24 cellular contexts compared by ENCODE assay signal in genomic region chr13:21544515-21544914, GRCh38. TPM values are rescaled to one million over a fixed set of nuclear protein-coding genes. Genes with fewer than 3 reads are reported as not detected.
DNase-seq lines count a peak whose midpoint lies in the region; ATAC-seq, FAIRE-seq and TF ChIP-seq lines count a peak whose summit lies in the region.
"Had no signal": no experiment of that assay in that cellular context is flagged by ENCODE, and none has a peak within 500 bp of the region (broad histone marks: within the 10 kb centered on the region; RNA-seq: fewer than 3 reads in every experiment).

No MANE protein-coding gene starts in this region.

- TF ChIP-seq CTCF in HEK293 (tag by site-specific recombination; IDR thresholded peaks at IDR 0.05) (no peak), WTC11 (IDR thresholded peaks at IDR 0.05) (no peak)

- POLR2A ChIA-PET in HEK293 (lab: Yijun Ruan, JAX), result no interaction called here
- POLR2A ChIA-PET in WTC11 (lab: Charles Lee), result no interaction called here

- no peak overlapping the region for H3K27ac Mint-ChIP-seq in WTC11
- peak overlapping the region; percentile 13 for H3K27ac Mint-ChIP-seq in central memory CD8-positive, alpha-beta T cell (ENCODE audit: low read depth)
- H3K27ac Mint-ChIP-seq: CD8-positive, alpha-beta memory T cell had no signal

- H3K4me1 Mint-ChIP-seq in WTC11, result peaks cover 14% of the 10 kb centered on the region
- H3K4me1 Mint-ChIP-seq in central memory CD8-positive, alpha-beta T cell, result peaks cover 52% of the 10 kb centered on the region

- H3K4me1 ChIP-seq in HEK293 (ENCODE audit: control insufficient read depth, insufficient read depth, low read length), result no peaks in the 10 kb centered on the region
- H3K4me1 ChIP-seq: BE2C, BLaER1 had no signal

- H3K36me3 ChIP-seq in HEK293 (ENCODE audit: control insufficient read depth in 2 of 2, insufficient read depth in 1 of 2, low read length in 2 of 2), result no peaks in the 10 kb centered on the region; a peak in 1 of 3 replicates
- H3K36me3 ChIP-seq: BE2C had no signal

- DNase-seq in WTC11 (ENCODE audit: low spot score), result no peak
- DNase-seq in central memory CD8-positive, alpha-beta T cell (ENCODE audit: low spot score in 2 of 2), result no peak
- DNase-seq in kidney tubule cell (ENCODE audit: low spot score), result peak; percentile 31
- DNase-seq in frontal cortex (ENCODE audit: low spot score in 2 of 2), result no peak
- DNase-seq in GF-D8 (lab: John Stamatoyannopoulos, UW), result no peak
- no peak for DNase-seq in ecto neural progenitor cell (ENCODE audit: low spot score)
- no peak for DNase-seq in NCI-H345 treated with DMSO at 0.1 percent for 48 hours (lab: John Stamatoyannopoulos, UW; ENCODE audit: unreplicated experiment)
- DNase-seq: 8988T; ACHN; BE2C; C1 segment of cervical spinal cord; CD4-positive, alpha-beta memory T cell; CD4-positive, CD25-positive, alpha-beta regulatory T cell; CD8-positive, alpha-beta memory T cell; COR-L47; DMS79 treated with DMSO at 0.1 percent for 48 hours had no signal

- H3K9me3 ChIP-seq in HEK293 (ENCODE audit: control insufficient read depth, insufficient read depth, low read depth, low read length), result no peaks in the 10 kb centered on the region
- H3K9me3 ChIP-seq: BE2C had no signal

- no peak overlapping the region for H3K4me3 Mint-ChIP-seq in WTC11
- no peak overlapping the region for H3K4me3 Mint-ChIP-seq in central memory CD8-positive, alpha-beta T cell
- H3K4me3 Mint-ChIP-seq: CD14-positive monocyte; CD4-positive, alpha-beta memory T cell; CD8-positive, alpha-beta memory T cell had no signal

- CTCF ChIA-PET in HEK293 (lab: Yijun Ruan, JAX) (no interaction called here), WTC11 (lab: Charles Lee) (interaction anchor here (0.8 kb wide), 1 partner anchor 147 kb away, joined by 7 read pairs; no protein-coding TSS in a partner anchor)

- H3K9me3 Mint-ChIP-seq in WTC11, result no peaks in the 10 kb centered on the region
- no peaks in the 10 kb centered on the region for H3K9me3 Mint-ChIP-seq in central memory CD8-positive, alpha-beta T cell
- H3K9me3 Mint-ChIP-seq: CD14-positive monocyte; CD4-positive, alpha-beta memory T cell; CD4-positive, CD25-positive, alpha-beta regulatory T cell; CD8-positive, alpha-beta memory T cell had no signal

- H3K27me3 Mint-ChIP-seq in WTC11 (ENCODE audit: low read depth), result no peaks in the 10 kb centered on the region
- no peaks in the 10 kb centered on the region for H3K27me3 Mint-ChIP-seq in central memory CD8-positive, alpha-beta T cell
- H3K27me3 Mint-ChIP-seq: CD4-positive, alpha-beta memory T cell; CD4-positive, CD25-positive, alpha-beta regulatory T cell had no signal

- no peak overlapping the region for H3K27ac ChIP-seq in HEK293 (ENCODE audit: extremely low read depth, low read depth, low read length)
- H3K27ac ChIP-seq: BLaER1 had no signal

- no peaks in the 10 kb centered on the region for H3K36me3 Mint-ChIP-seq in WTC11
- peaks cover 20% of the 10 kb centered on the region for H3K36me3 Mint-ChIP-seq in central memory CD8-positive, alpha-beta T cell (ENCODE audit: insufficient read depth)

- no peak for FAIRE-seq in frontal cortex (lab: Jason Lieb, UNC)
- FAIRE-seq: A204.1, G401.6, GM12878, GM12892, GM18507 had no signal

- ATAC-seq in WTC11, result no peak
- no peak for ATAC-seq in central memory CD8-positive, alpha-beta T cell (replicated peaks; ENCODE audit: extremely low read depth, poor library complexity, severe bottlenecking)
- ATAC-seq: GM12878 had no signal

- no peak overlapping the region for H3K4me3 ChIP-seq in HEK293 (ENCODE audit: low read depth, low read length)
- H3K4me3 ChIP-seq: BLaER1, GM12878 had no signal

TF ChIP-seq in HEK293, 187 proteins besides CTCF, POLR2A, EP300 and RAD21 (continues in another document):
- no peak for TF ChIP-seq ZSCAN23 (tag by site-specific recombination; IDR thresholded peaks at IDR 0.05)
- TF ChIP-seq ZNF571 (tag by site-specific recombination; IDR thresholded peaks at IDR 0.05), result no peak
- TF ChIP-seq ZNF510 (tag by site-specific recombination; IDR thresholded peaks at IDR 0.05; ENCODE audit: insufficient replicate concordance), result no peak
- TF ChIP-seq ZNF549 (tag by site-specific recombination; IDR thresholded peaks at IDR 0.05), result no peak
- no peak for TF ChIP-seq ZNF394 (tag by site-specific recombination; IDR thresholded peaks at IDR 0.05; ENCODE audit: borderline replicate concordance)
- TF ChIP-seq ZNF521 (tag by site-specific recombination; IDR thresholded peaks at IDR 0.05), result no peak
- TF ChIP-seq, protein P1, sequence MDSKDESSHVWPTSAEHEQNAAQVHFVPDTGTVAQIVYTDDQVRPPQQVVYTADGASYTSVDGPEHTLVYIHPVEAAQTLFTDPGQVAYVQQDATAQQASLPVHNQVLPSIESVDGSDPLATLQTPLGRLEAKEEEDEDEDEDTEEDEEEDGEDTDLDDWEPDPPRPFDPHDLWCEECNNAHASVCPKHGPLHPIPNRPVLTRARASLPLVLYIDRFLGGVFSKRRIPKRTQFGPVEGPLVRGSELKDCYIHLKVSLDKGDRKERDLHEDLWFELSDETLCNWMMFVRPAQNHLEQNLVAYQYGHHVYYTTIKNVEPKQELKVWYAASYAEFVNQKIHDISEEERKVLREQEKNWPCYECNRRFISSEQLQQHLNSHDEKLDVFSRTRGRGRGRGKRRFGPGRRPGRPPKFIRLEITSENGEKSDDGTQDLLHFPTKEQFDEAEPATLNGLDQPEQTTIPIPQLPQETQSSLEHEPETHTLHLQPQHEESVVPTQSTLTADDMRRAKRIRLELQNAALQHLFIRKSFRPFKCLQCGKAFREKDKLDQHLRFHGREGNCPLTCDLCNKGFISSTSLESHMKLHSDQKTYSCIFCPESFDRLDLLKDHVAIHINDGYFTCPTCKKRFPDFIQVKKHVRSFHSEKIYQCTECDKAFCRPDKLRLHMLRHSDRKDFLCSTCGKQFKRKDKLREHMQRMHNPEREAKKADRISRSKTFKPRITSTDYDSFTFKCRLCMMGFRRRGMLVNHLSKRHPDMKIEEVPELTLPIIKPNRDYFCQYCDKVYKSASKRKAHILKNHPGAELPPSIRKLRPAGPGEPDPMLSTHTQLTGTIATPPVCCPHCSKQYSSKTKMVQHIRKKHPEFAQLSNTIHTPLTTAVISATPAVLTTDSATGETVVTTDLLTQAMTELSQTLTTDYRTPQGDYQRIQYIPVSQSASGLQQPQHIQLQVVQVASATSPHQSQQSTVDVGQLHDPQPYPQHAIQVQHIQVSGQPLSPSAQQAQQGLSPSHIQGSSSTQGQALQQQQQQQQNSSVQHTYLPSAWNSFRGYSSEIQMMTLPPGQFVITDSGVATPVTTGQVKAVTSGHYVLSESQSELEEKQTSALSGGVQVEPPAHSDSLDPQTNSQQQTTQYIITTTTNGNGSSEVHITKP (tag by site-specific recombination; IDR thresholded peaks at IDR 0.05), result no peak
- 0 out of 2 replicates have a peak, but pooled peaks have one; percentile 20 for TF ChIP-seq ZNF121 (tag by site-specific recombination; IDR thresholded peaks at IDR 0.05)

TF ChIP-seq in WTC11, 78 proteins besides CTCF, POLR2A, EP300 and RAD21:
- TF ChIP-seq AFF4 (CRISPR knock-in tag; IDR thresholded peaks at IDR 0.05; ENCODE audit: borderline replicate concordance) (no peak), ZNF121 (CRISPR knock-in tag; IDR thresholded peaks at IDR 0.05) (peak; percentile 71; the same call in 1 of the 2 replicates)

RNA-seq across cellular contexts. Expression of gene MICU2, which starts 59.5 kb away (rescaled TPM):
- 33.8 to 35.0 TPM (median 34.4 TPM) in 3 replicates for total RNA-seq in WTC11 (2021)
- 47.3 TPM for total RNA-seq in frontal cortex

Comparison
In these comparisons a context has a peak if more than half of its experiments do, and no peak if none do; other contexts are left out.
1. Of the 8 proteins assayed by ChIP-seq in both HEK293 and WTC11: peak only in HEK293: none; only in WTC11: none; in both: ZNF121; in neither: 7.